1 cellular context compared by ENCODE assay signal in genomic region chr21:44701541-44701940, GRCh38.
TF ChIP-seq lines count a peak whose summit lies in the region.

No MANE protein-coding gene starts in this region.

TF ChIP-seq in H1, 55 proteins besides CTCF, POLR2A, EP300 and RAD21:
- TF ChIP-seq SIX5 (IDR thresholded peaks at IDR 0.05; ENCODE audit: low read depth, low read length): no peak
